In the genomic region with DNA sequence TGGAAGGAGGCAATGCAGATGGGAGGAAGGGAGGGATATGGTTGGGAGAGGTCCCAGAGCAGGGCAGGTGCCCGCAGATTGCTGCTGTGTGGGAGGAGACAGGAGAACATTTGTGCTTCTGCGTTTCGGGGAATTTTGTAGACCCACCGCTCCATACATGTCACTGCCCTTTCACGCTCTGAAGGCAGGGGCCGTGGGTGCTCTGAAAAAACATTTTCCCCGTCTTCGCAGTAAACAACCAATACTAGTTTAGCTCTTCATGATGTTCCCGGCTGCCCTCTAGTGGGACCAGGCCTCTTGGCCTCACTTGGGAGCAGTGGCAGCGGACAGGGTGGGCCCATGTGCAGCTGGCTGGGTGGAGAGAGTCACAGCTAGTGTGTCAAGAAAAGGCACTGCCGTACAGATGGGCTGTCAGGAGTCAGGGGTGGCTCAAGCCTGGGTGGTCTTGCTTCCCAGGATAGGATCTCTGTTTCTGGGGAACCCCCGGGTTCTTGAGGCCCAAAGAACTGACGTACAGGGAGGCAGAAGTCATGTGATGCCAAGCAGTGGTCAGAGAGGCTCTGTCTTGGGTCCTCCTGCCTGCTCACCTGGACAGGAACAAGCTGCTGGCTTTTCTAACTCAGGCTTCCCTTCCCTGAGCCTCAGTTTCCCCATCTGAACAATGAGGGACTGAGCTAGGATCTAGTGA, we compare ENCODE assay signal across 8 cellular contexts. TPM values are rescaled to one million over a fixed set of nuclear protein-coding genes. Genes with fewer than 3 reads are reported as not detected.
DNase-seq lines count a peak whose midpoint lies in the region; TF ChIP-seq lines count a peak whose summit lies in the region.

No MANE protein-coding gene starts in this region.

- H3K9me3 ChIP-seq in left ventricle myocardium inferior (replicated peaks): no peaks in the 10 kb centered on the region
- H3K9me3 ChIP-seq in prostate gland: no peaks in the 10 kb centered on the region

- intact Hi-C loops in left ventricle myocardium inferior (cut with micrococcal nuclease): loop anchor here (10.0 kb wide), 1 partner anchor 181 kb away; a partner anchor contains a TSS
- intact Hi-C loops in prostate gland (cut with DNase I): loop anchor here (2.0 kb wide), 1 partner anchor 177 kb away; no protein-coding TSS in a partner anchor

- in situ Hi-C loops in KBM-7 (cut with MboI; ENCODE audit: low pct_unique_long_range_greater_than_20kb, low sequenced_read_pairs): no loop called here

- H3K27me3 ChIP-seq in left ventricle myocardium inferior (ENCODE audit: low read depth) (no peaks in the 10 kb centered on the region), prostate gland (replicated peaks; ENCODE audit: insufficient read depth) (no peaks in the 10 kb centered on the region)

- peak; percentile 77 for TF ChIP-seq CTCF in left ventricle myocardium inferior (IDR thresholded peaks at IDR 0.05; ENCODE audit: borderline replicate concordance)
- TF ChIP-seq CTCF in prostate gland (IDR thresholded peaks at IDR 0.05): peak in 3 of 4 experiments; percentile 26 to 73 (median 54)

- H3K4me3 ChIP-seq in left ventricle myocardium inferior: peak overlapping the region; percentile 22
- H3K4me3 ChIP-seq in prostate gland: no peak overlapping the region

- DNase-seq in DMS53 (lab: John Stamatoyannopoulos, UW) (peak; percentile 13), DMS53 treated with DMSO at 0.1 percent for 48 hours (lab: John Stamatoyannopoulos, UW; ENCODE audit: unreplicated experiment) (no peak), NCI-H526 (lab: John Stamatoyannopoulos, UW) (peak; percentile 36 to 62), amniotic epithelial cell (ENCODE audit: low read depth) (peak; percentile 57), left ventricle myocardium inferior (peak; percentile 74), prostate gland (ENCODE audit: low spot score) (peak; percentile 50), KBM-7 (no peak), NCI-H774 (lab: John Stamatoyannopoulos, UW) (no peak)

- 25% methylated on average over 13 of the region's 13 CpGs for WGBS in prostate gland

- H3K36me3 ChIP-seq in left ventricle myocardium inferior (peaks cover 8% of the 10 kb centered on the region), prostate gland (no peaks in the 10 kb centered on the region)

- TF ChIP-seq POLR2A in prostate gland (IDR thresholded peaks at IDR 0.05): no peak

- H3K4me1 ChIP-seq in left ventricle myocardium inferior (peaks cover 29% of the 10 kb centered on the region), prostate gland (replicated peaks) (no peaks in the 10 kb centered on the region)

- H3K27ac ChIP-seq in left ventricle myocardium inferior (replicated peaks) (peak overlapping the region; percentile 2), prostate gland (no peak overlapping the region)

RNA-seq across cellular contexts. Expression of a gene that starts 46.5 kb away (rescaled TPM):
- 13.7 TPM for total RNA-seq in left ventricle myocardium inferior
- 10 to 100 TPM; 22.3 to 23.3 TPM for total RNA-seq in prostate gland

RNA-seq across cellular contexts. Expression of a gene that starts 56.5 kb away (rescaled TPM):
- total RNA-seq in left ventricle myocardium inferior (6.6 TPM), prostate gland (10 to 100 TPM in 1 of 2 donors, 1 to 10 TPM in 1; 9.5 to 31.2 TPM)

Comparison
In these comparisons a context has a peak if more than half of its experiments do, and no peak if none do; other contexts are left out.
1. DNase-seq: peak in DMS53 (single experiment), NCI-H526 (2 of 2), amniotic epithelial cell (single experiment), left ventricle myocardium inferior (single experiment) and prostate gland (single experiment); none in DMS53 treated with DMSO at 0.1 percent for 48 hours (single experiment), KBM-7 (single experiment) and NCI-H774 (single experiment).